ENCODE assay signal across 2 cellular contexts in genomic region chr5:134490255-134490924, GRCh38.
TF ChIP-seq lines count a peak whose summit lies in the region.

No MANE protein-coding gene starts in this region.

TF ChIP-seq in liver, 16 proteins besides CTCF, POLR2A, EP300 and RAD21 (continued from another document):
- TF ChIP-seq RXRA (IDR thresholded peaks at IDR 0.05): peak; percentile 64 to 68

TF ChIP-seq in HepG2, 621 proteins besides CTCF, POLR2A, EP300 and RAD21 (continued from another document):
- TF ChIP-seq ZBTB26 (CRISPR knock-in tag; IDR thresholded peaks at IDR 0.05; ENCODE audit: borderline replicate concordance): no peak
